In the genomic region with DNA sequence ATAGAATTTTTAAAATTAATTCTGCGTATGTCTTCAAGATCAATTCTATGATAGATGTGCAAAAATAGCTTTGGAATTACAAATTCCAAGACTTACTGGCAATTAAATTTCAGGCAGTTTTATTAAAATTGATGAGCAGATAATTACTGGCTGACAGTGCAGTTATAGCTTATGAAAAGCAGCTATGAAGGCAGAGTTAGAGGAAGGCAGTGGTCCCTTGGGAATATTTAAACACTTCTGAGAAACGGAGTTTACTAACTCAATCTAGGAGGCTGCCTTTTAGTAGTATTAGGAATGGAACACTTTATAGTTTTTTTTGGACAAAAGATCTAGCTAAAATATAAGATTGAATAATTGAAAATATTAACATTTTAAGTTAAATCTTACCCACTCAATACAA, we compare ENCODE assay signal across 20 cellular contexts.
A peak's percentile ranks its signal among the peaks of the same experiment; 100 is the strongest.
DNase-seq lines count a peak whose midpoint lies in the region; ATAC-seq, FAIRE-seq and TF ChIP-seq lines count a peak whose summit lies in the region.
"Had no signal": no experiment of that assay in that cellular context is flagged by ENCODE, and none has a peak within 500 bp of the region (broad histone marks: within the 10 kb centered on the region; RNA-seq: fewer than 3 reads in every experiment).

No MANE protein-coding gene starts in this region.

- no peaks in the 10 kb centered on the region for H4K20me1 ChIP-seq in DND-41 (ENCODE audit: insufficient read depth, low read length)
- H4K20me1 ChIP-seq in GM12878 (ENCODE audit: control insufficient read depth, insufficient read depth) = no peaks in the 10 kb centered on the region
- no peaks in the 10 kb centered on the region for H4K20me1 ChIP-seq in H9 (ENCODE audit: control insufficient read depth, insufficient read depth, insufficient read length)
- H4K20me1 ChIP-seq: BLaER1 had no signal

- no peak overlapping the region for H3K4ac ChIP-seq in H9 (ENCODE audit: low read depth, low read length)

- no peak overlapping the region for H2BK5ac ChIP-seq in H9 (ENCODE audit: insufficient read length, low read length)

- H3K9me3 ChIP-seq in A673 (ENCODE audit: low read depth, low read length, poor library complexity, severe bottlenecking) = no peaks in the 10 kb centered on the region
- H3K9me3 ChIP-seq in DND-41 (ENCODE audit: insufficient read depth, low read length, severe bottlenecking) = no peaks in the 10 kb centered on the region
- H3K9me3 ChIP-seq in GM12878 (replicated peaks; ENCODE audit: control insufficient read depth, insufficient read depth, low read length) = no peaks in the 10 kb centered on the region
- H3K9me3 ChIP-seq in H9 (ENCODE audit: control insufficient read depth, low read depth, low read length) = no peaks in the 10 kb centered on the region
- H3K9me3 ChIP-seq: BLaER1, Caco-2, HAP-1 had no signal

- BruUV-seq in A673 (replicated peaks; lab: Mats Ljungman, UMichigan) = no TSS peak
- no TSS peak for BruUV-seq in GM12878 (replicated peaks; lab: Mats Ljungman, UMichigan)

- H4K8ac ChIP-seq in H9 (replicated peaks; ENCODE audit: insufficient read length, low read depth, low read length) = no peak overlapping the region

- H3K79me1 ChIP-seq in H9 (ENCODE audit: insufficient read depth, low read depth, low read length, poor library complexity, severe bottlenecking) = no peaks in the 10 kb centered on the region

- no peak overlapping the region for H4K5ac ChIP-seq in H9 (ENCODE audit: insufficient read length, low read depth, low read length)

- H2BK15ac ChIP-seq in H9 (ENCODE audit: low read depth, low read length) = no peak overlapping the region

- H3K27me3 Mint-ChIP-seq in H9 (ENCODE audit: low read depth) = no peaks in the 10 kb centered on the region
- H3K27me3 Mint-ChIP-seq: B cell; CD4-positive, CD25-positive, alpha-beta regulatory T cell had no signal

- ATAC-seq in DND-41 (ENCODE audit: insufficient read depth, low read depth) (peak; percentile 51; the same call in 1 of the 3 replicates), GM12878 (no peak), HG02852 (IDR thresholded peaks at IDR 0.05; ENCODE audit: unreplicated experiment) (no peak)
- ATAC-seq: CD8-positive, alpha-beta T cell; GM23338 had no signal

- H3K23ac ChIP-seq in H9 (ENCODE audit: insufficient read length, low read depth, low read length) = no peak overlapping the region

- TF ChIP-seq EP300 in GM12878 (IDR thresholded peaks at IDR 0.05; ENCODE audit: borderline replicate concordance in 1 of 2, control insufficient read depth in 1 of 2, low read depth in 2 of 2, low read length in 2 of 2) = no peak

- RAD21 ChIA-PET in GM12878 (lab: Charles Lee; ENCODE audit: unreplicated experiment) = interaction anchor here (0.6 to 1.2 kb wide), 3 partner anchors 11 to 603 kb away, joined by 3 to 4 read pairs (median 3); no protein-coding TSS in a partner anchor

- no peak overlapping the region for H3K27ac Mint-ChIP-seq in H9
- H3K27ac Mint-ChIP-seq: B cell; CD4-positive, CD25-positive, alpha-beta regulatory T cell; CD8-positive, alpha-beta T cell; GM23338; HFFc6 had no signal

- H3K18ac ChIP-seq in H9 (ENCODE audit: insufficient read length, low read depth, low read length) = no peak overlapping the region

- H2AK5ac ChIP-seq in H9 (ENCODE audit: insufficient read length, low read length) = no peak overlapping the region

- TF ChIP-seq CTCF in A673 (conservative IDR thresholded peaks at IDR 0.05; ENCODE audit: low read depth, low read length) (no peak), DND-41 (IDR thresholded peaks at IDR 0.05; ENCODE audit: borderline replicate concordance, extremely low read depth, low read length, poor library complexity, severe bottlenecking) (no peak), GM12878 (IDR thresholded peaks at IDR 0.05 in 2 of 3, conservative IDR thresholded peaks at IDR 0.05 in 1 of 3; ENCODE audit: control insufficient read depth in 2 of 3, extremely low read depth in 1 of 3, insufficient read depth in 1 of 3, low read depth in 3 of 3, low read length in 3 of 3) (no peak), H9 (conservative IDR thresholded peaks at IDR 0.05) (no peak)

- H3K9ac ChIP-seq in DND-41 (ENCODE audit: low read depth, low read length) (no peak overlapping the region), GM12878 (ENCODE audit: control insufficient read depth, insufficient read depth, low read length) (no peak overlapping the region), H9 (ENCODE audit: extremely low read depth, insufficient read length, low read length) (no peak overlapping the region)
- H3K9ac ChIP-seq: BLaER1 had no signal

- WGBS in GM12878 (ENCODE audit: insufficient coverage, insufficient replicate concordance, low lambda C conversion rate, missing lambda C conversion rate) = 14% methylated on average over 2 of the region's 2 CpGs
- WGBS in H9 (ENCODE audit: extremely low coverage, insufficient read length, low lambda C conversion rate) = no CpG with 5 or more reads among the region's 2 CpGs

- no peak for TF ChIP-seq POLR2A in GM12878 (IDR thresholded peaks at IDR 0.05; ENCODE audit: low read depth, low read length)

- no peak overlapping the region for H3K4me2 ChIP-seq in DND-41 (ENCODE audit: insufficient read depth, low read length)
- H3K4me2 ChIP-seq in GM12878 (ENCODE audit: control insufficient read depth, insufficient read depth) = no peak overlapping the region
- H3K4me2 ChIP-seq in H9 (ENCODE audit: insufficient read depth, insufficient read length, low read length) = no peak overlapping the region
- H3K4me2 ChIP-seq: BLaER1, GM23338 had no signal

- no peaks in the 10 kb centered on the region for H3K9me3 Mint-ChIP-seq in H9
- H3K9me3 Mint-ChIP-seq: CD8-positive, alpha-beta T cell; GM23338 had no signal

- TF ChIP-seq RAD21 in GM12878 (IDR thresholded peaks at IDR 0.05; ENCODE audit: insufficient read depth, low read depth, low read length) = no peak

- SMC1A ChIA-PET in GM12878 (lab: Charles Lee; ENCODE audit: uncharacterized antibody, unreplicated experiment) = interaction anchor here (0.6 to 2.0 kb wide), 11 partner anchors 10 to 737 kb away, joined by 3 to 7 read pairs (median 4); no protein-coding TSS in a partner anchor

- H3K4me3 ChIP-seq in A673 (ENCODE audit: low read depth, low read length, poor library complexity, severe bottlenecking) (no peak overlapping the region), DND-41 (ENCODE audit: low read depth in 1 of 2, low read length in 2 of 2) (no peak overlapping the region), GM12878 (no peak overlapping the region)
- H3K4me3 ChIP-seq: BLaER1, GM23338, HAP-1 had no signal

- H3K79me2 ChIP-seq in DND-41 (ENCODE audit: insufficient read depth, low read length) (no peaks in the 10 kb centered on the region), GM12878 (ENCODE audit: control insufficient read depth, insufficient read depth, low read length) (no peaks in the 10 kb centered on the region), H9 (ENCODE audit: insufficient read depth, low read length) (no peaks in the 10 kb centered on the region)

- H2BK120ac ChIP-seq in H9 (ENCODE audit: low read depth, low read length, poor library complexity, severe bottlenecking) = no peak overlapping the region

- POLR2A ChIA-PET in A673 (lab: Charles Lee; ENCODE audit: low non-redundant PET) = interaction anchor here (0.7 kb wide), 1 partner anchor 16 kb away, joined by 3 read pairs; no protein-coding TSS in a partner anchor
- POLR2A ChIA-PET in GM12878 (lab: Charles Lee) = no interaction called here

- H3K4me3 Mint-ChIP-seq in H9 = no peak overlapping the region
- H3K4me3 Mint-ChIP-seq: B cell; CD4-positive, CD25-positive, alpha-beta regulatory T cell; CD8-positive, alpha-beta T cell; GM23338; HFFc6 had no signal

- no peaks in the 10 kb centered on the region for H3K36me3 Mint-ChIP-seq in H9 (ENCODE audit: insufficient read depth in 1 of 3, low read depth in 3 of 3)
- H3K36me3 Mint-ChIP-seq: CD4-positive, CD25-positive, alpha-beta regulatory T cell; CD8-positive, alpha-beta T cell had no signal

- H3K27ac ChIP-seq in A673 (ENCODE audit: low read depth, low read length, poor library complexity, severe bottlenecking) (no peak overlapping the region), DND-41 (ENCODE audit: low read length) (peak overlapping the region; percentile 35; the same call in 1 of the 2 replicates), GM12878 (ENCODE audit: control insufficient read depth, insufficient read depth) (no peak overlapping the region), H9 (ENCODE audit: insufficient read length, low read depth, low read length) (no peak overlapping the region)
- H3K27ac ChIP-seq: BLaER1, C4-2B had no signal

- in situ Hi-C loops in GM12878 (cut with MboI) = no loop called here

- H3K4me1 ChIP-seq in A673 (ENCODE audit: insufficient read depth, low read length, poor library complexity, severe bottlenecking) (peaks cover 10% of the 10 kb centered on the region), DND-41 (ENCODE audit: insufficient read depth, low read length) (peaks cover 21% of the 10 kb centered on the region), GM12878 (ENCODE audit: control insufficient read depth, insufficient read depth, low read length) (no peaks in the 10 kb centered on the region), H9 (ENCODE audit: insufficient read depth, low read length) (no peaks in the 10 kb centered on the region)
- H3K4me1 ChIP-seq: BLaER1, HAP-1 had no signal

- H2BK20ac ChIP-seq in H9 (ENCODE audit: low read depth, low read length, poor library complexity, severe bottlenecking) = no peak overlapping the region

- H3K27me3 ChIP-seq in A673 (replicated peaks; ENCODE audit: insufficient read depth, low read depth, low read length, poor library complexity) (no peaks in the 10 kb centered on the region), DND-41 (ENCODE audit: insufficient read depth, low read length, poor library complexity) (no peaks in the 10 kb centered on the region), GM12878 (replicated peaks in 1 of 2; ENCODE audit: control insufficient read depth in 2 of 2, insufficient read depth in 2 of 2, low read length in 1 of 2) (no peaks in the 10 kb centered on the region; a peak in 1 of 4 replicates), H9 (ENCODE audit: insufficient read depth, low read length) (no peaks in the 10 kb centered on the region)
- H3K27me3 ChIP-seq: BLaER1 had no signal

- intact Hi-C loops in A673 (cut with micrococcal nuclease; ENCODE audit: unreplicated experiment) = no loop called here
- intact Hi-C loops in GM12878 (cut with micrococcal nuclease; ENCODE audit: unreplicated experiment) = no loop called here

- H3K23me2 ChIP-seq in H9 (ENCODE audit: insufficient read length, low read depth, low read length, poor library complexity, severe bottlenecking) = no peaks in the 10 kb centered on the region

- FAIRE-seq in GM12878 (lab: Jason Lieb, UNC) = no peak
- FAIRE-seq: GM12891, GM18507 had no signal

- no peak overlapping the region for H2BK12ac ChIP-seq in H9 (ENCODE audit: insufficient read length, low read depth, low read length)

- no peak overlapping the region for H3T11ph ChIP-seq in H9 (ENCODE audit: low read length)

- H3K14ac ChIP-seq in H9 (ENCODE audit: insufficient read depth, low read length) = no peak overlapping the region

- H2AFZ ChIP-seq in DND-41 (ENCODE audit: low read depth, low read length) = no peak overlapping the region
- no peak overlapping the region for H2AFZ ChIP-seq in GM12878 (ENCODE audit: control insufficient read depth, low read depth, low read length)
- H2AFZ ChIP-seq in H9 (ENCODE audit: low read length) = no peak overlapping the region
- H2AFZ ChIP-seq: GM23338 had no signal

- CTCF ChIA-PET in A673 (lab: Charles Lee) = no interaction called here
- CTCF ChIA-PET in GM12878 (lab: Yijun Ruan, JAX) = interaction anchor here (0.7 to 1.5 kb wide), 4 partner anchors 10 to 165 kb away, joined by 3 to 6 read pairs (median 3); no protein-coding TSS in a partner anchor

- no peak overlapping the region for H3K56ac ChIP-seq in H9 (ENCODE audit: insufficient read length, low read depth, low read length)

- H3K36me3 ChIP-seq in A673 (ENCODE audit: insufficient read depth, low read length, poor library complexity, severe bottlenecking) = no peaks in the 10 kb centered on the region
- no peaks in the 10 kb centered on the region for H3K36me3 ChIP-seq in DND-41 (ENCODE audit: insufficient read depth, low read length)
- no peaks in the 10 kb centered on the region for H3K36me3 ChIP-seq in GM12878 (ENCODE audit: control insufficient read depth in 2 of 2, insufficient read depth in 2 of 2, low read length in 1 of 2)
- H3K36me3 ChIP-seq: BLaER1, HAP-1 had no signal

- H3K4me1 Mint-ChIP-seq in H9 = peaks cover 3 to 8% of the 10 kb centered on the region in 2 experiments
- H3K4me1 Mint-ChIP-seq: B cell; CD4-positive, CD25-positive, alpha-beta regulatory T cell had no signal

- DNase-seq in A673 (ENCODE audit: low spot score) (peak; percentile 61), DND-41 (no peak), NCI-H69 (lab: John Stamatoyannopoulos, UW) (peak; percentile 6), GM12878 (ENCODE audit: low read depth, low spot score) (no peak), H9 (no peak)
- DNase-seq: Caco-2; CD4-positive, CD25-positive, alpha-beta regulatory T cell; CD8-positive, alpha-beta T cell; DMS153; EL; GDM1; HFFc6 had no signal

- H4K91ac ChIP-seq in H9 (ENCODE audit: insufficient read length, low read depth, low read length) = no peak overlapping the region

Comparison
In these comparisons a context has a peak if more than half of its experiments do, and no peak if none do; other contexts are left out.
1. DNase-seq: peak in A673 (single experiment) and NCI-H69 (single experiment); none in DND-41 (single experiment), GM12878 (single experiment) and H9 (single experiment).